ENCODE assay signal across 27 cellular contexts in the genomic region with DNA sequence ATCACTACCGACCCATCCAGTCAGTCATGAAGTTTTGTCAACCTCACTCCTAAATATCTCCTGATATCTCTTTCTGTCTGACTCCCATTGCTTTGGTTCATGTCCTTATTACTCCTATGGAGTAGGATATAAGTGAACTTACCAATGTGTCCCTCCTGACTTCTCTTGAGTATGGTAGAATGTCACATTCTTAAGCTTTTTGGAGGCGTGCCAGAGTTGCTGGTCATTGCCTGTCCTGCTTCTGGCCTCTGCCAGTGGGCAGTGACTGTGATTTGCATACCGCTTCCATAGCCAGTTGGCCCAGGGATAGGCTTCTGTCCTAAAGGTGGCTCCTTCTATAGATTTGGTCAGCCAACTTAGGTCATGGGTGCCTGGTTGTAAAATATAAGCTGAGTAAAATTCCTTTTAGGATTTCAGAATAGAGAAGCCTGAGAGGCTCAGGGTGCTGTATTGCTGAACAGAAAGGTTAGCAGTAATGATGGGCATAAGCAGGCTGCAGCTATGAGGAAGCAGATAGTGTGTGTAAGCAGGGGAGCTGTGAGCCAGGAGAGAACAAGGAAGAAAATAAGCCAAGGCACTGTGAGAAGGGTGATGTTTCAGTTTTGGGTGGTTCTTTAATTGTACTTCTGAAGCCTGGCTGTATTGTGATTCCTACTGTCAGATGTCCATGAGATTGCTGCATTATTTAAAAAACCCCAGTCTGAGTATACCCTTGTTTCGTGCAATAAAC.
"Had no signal": no experiment of that assay in that cellular context is flagged by ENCODE, and none has a peak within 500 bp of the region (broad histone marks: within the 10 kb centered on the region; RNA-seq: fewer than 3 reads in every experiment).

No MANE protein-coding gene starts in this region.

- H2AFZ ChIP-seq: neural progenitor cell, parathyroid adenoma had no signal

- H3K9me3 ChIP-seq: left ventricle myocardium inferior, neutrophil, psoas muscle, right lobe of liver, stomach, testis, thyroid gland, transverse colon, upper lobe of left lung, vagina had no signal

- ATAC-seq: natural killer cell; psoas muscle; right lobe of liver; stimulated activated naive B cell treated with anti-CD40 and anti-IgM and Interleukin-4, amounts not matched to agents 10 μg/mL and 1 μg/mL and 100 μg/mL, for 72 hours; stimulated activated naive CD8-positive, alpha-beta T cell treated with anti-CD3 and anti-CD28 coated beads, Interleukin-15, Interleukin-2, amounts not matched to agents 100 U/mL and 50 U/mL, for 24 hours had no signal

- DNase-seq: hypothalamus; immature natural killer cell; kidney; left ventricle myocardium inferior; midbrain; natural killer cell; nephron progenitor cell; occipital lobe; psoas muscle; right lobe of liver; stimulated activated CD4-positive, alpha-beta T cell treated with anti-CD3 and anti-CD28 coated beads, Interleukin-12 subunit alpha, Interleukin-12 subunit beta, amount 100 ng/mL, for 4 hours; stimulated activated CD4-positive, alpha-beta T cell treated with anti-CD3 and anti-CD28 coated beads, Interleukin-15, amount 100 ng/mL, for 24 hours; stimulated activated CD4-positive, alpha-beta T cell treated with anti-CD3 and anti-CD28 coated beads, Interleukin-2, amount 100 ng/mL, for 24 hours; stimulated activated CD4-positive, alpha-beta T cell treated with anti-CD3 and anti-CD28 coated beads, Interleukin-4, amount 100 ng/mL, for 1 hour; stimulated activated naive B cell treated with anti-CD40 and anti-IgM and Interleukin-4, amounts not matched to agents 10 μg/mL and 1 μg/mL and 100 μg/mL, for 72 hours; stimulated activated naive CD8-positive, alpha-beta T cell treated with anti-CD3 and anti-CD28 coated beads, Interleukin-15, Interleukin-2, amounts not matched to agents 100 U/mL and 50 U/mL, for 24 hours; stomach; testis; thyroid gland; transverse colon; upper lobe of left lung had no signal

- H3K27ac ChIP-seq: left ventricle myocardium inferior, neural progenitor cell, neutrophil, parathyroid adenoma, psoas muscle, right lobe of liver, skin epidermis, stomach, testis, thyroid gland, upper lobe of left lung, vagina had no signal

- H3K4me3 ChIP-seq: left ventricle myocardium inferior, neural progenitor cell, psoas muscle, right lobe of liver, skin epidermis, stomach, testis, thyroid gland, transverse colon, upper lobe of left lung, vagina had no signal

- H3K27me3 ChIP-seq: neural progenitor cell, neutrophil, right lobe of liver, stomach, testis, thyroid gland, transverse colon, upper lobe of left lung, vagina had no signal

- H3K4me1 ChIP-seq: psoas muscle, right lobe of liver, testis, thyroid gland had no signal

- FAIRE-seq: islet of Langerhans, kidney had no signal

- H3K36me3 ChIP-seq: left ventricle myocardium inferior, neural progenitor cell, neutrophil, thyroid gland, transverse colon, upper lobe of left lung, vagina had no signal

- H3K4me2 ChIP-seq: neural progenitor cell had no signal

- H3K9ac ChIP-seq: neural progenitor cell, parathyroid adenoma had no signal

- H3K79me2 ChIP-seq: parathyroid adenoma had no signal
